ENCODE assay signal across 8 cellular contexts in genomic region chr7:77393261-77393660, GRCh38. TPM values are rescaled to one million over a fixed set of nuclear protein-coding genes. Genes with fewer than 3 reads are reported as not detected.
DNase-seq lines count a peak whose midpoint lies in the region; ATAC-seq and TF ChIP-seq lines count a peak whose summit lies in the region.

No MANE protein-coding gene starts in this region.

- no peak overlapping the region for H3K4me3 ChIP-seq in naive thymus-derived CD4-positive, alpha-beta T cell (ENCODE audit: low read length)
- H3K4me3 ChIP-seq in SJCRH30: no peak overlapping the region
- H3K4me3 ChIP-seq in tibial artery: no peak overlapping the region
- no peak overlapping the region for H3K4me3 ChIP-seq in neural progenitor cell

- no peaks in the 10 kb centered on the region for H4K20me1 ChIP-seq in neural progenitor cell (ENCODE audit: low read depth)

- POLR2A ChIA-PET in naive thymus-derived CD4-positive, alpha-beta T cell (lab: Charles Lee): no interaction called here

- no peaks in the 10 kb centered on the region for H3F3A ChIP-seq in neural progenitor cell (ENCODE audit: low read depth)

- no peak overlapping the region for H2AFZ ChIP-seq in neural progenitor cell (replicated peaks)

- H3K27me3 Mint-ChIP-seq in naive thymus-derived CD4-positive, alpha-beta T cell: no peaks in the 10 kb centered on the region
- no peaks in the 10 kb centered on the region for H3K27me3 Mint-ChIP-seq in neural progenitor cell (ENCODE audit: insufficient read depth, low read depth)

- H3K36me3 ChIP-seq in naive thymus-derived CD4-positive, alpha-beta T cell (ENCODE audit: control insufficient read depth in 2 of 3, insufficient read depth in 3 of 3, low read length in 3 of 3): peaks cover 0 to 14% (median 0%) of the 10 kb centered on the region in 3 experiments
- H3K36me3 ChIP-seq in SJCRH30 (no peaks in the 10 kb centered on the region), tibial artery (peaks cover 0 to 5% (median 0%) of the 10 kb centered on the region in 3 donors), neural progenitor cell (no peaks in the 10 kb centered on the region)

- no peaks in the 10 kb centered on the region for H3K79me2 ChIP-seq in neural progenitor cell (ENCODE audit: low read depth)

- no peaks in the 10 kb centered on the region for H3K27me3 ChIP-seq in naive thymus-derived CD4-positive, alpha-beta T cell (ENCODE audit: control insufficient read depth in 2 of 2, insufficient read depth in 2 of 2, low read length in 2 of 2)
- no peaks in the 10 kb centered on the region for H3K27me3 ChIP-seq in SJCRH30
- no peaks in the 10 kb centered on the region for H3K27me3 ChIP-seq in tibial artery
- H3K27me3 ChIP-seq in neural progenitor cell: no peaks in the 10 kb centered on the region

- H3K4me3 Mint-ChIP-seq in naive thymus-derived CD4-positive, alpha-beta T cell: peak overlapping the region in 1 of 10 donors; percentile 18
- no peak overlapping the region for H3K4me3 Mint-ChIP-seq in neural progenitor cell

- no peaks in the 10 kb centered on the region for H3K9me3 ChIP-seq in naive thymus-derived CD4-positive, alpha-beta T cell (ENCODE audit: control insufficient read depth in 2 of 3, low read length in 3 of 3)
- peaks cover 3% of the 10 kb centered on the region; the same call in 1 of the 2 replicates for H3K9me3 ChIP-seq in SJCRH30 (replicated peaks)
- H3K9me3 ChIP-seq in tibial artery: no peaks in the 10 kb centered on the region
- no peaks in the 10 kb centered on the region for H3K9me3 ChIP-seq in neural progenitor cell (ENCODE audit: low read depth)

- peaks cover 9 to 21% (median 17%) of the 10 kb centered on the region in 7 donors for H3K4me1 Mint-ChIP-seq in naive thymus-derived CD4-positive, alpha-beta T cell
- peaks cover 10% of the 10 kb centered on the region for H3K4me1 Mint-ChIP-seq in neural progenitor cell

- TF ChIP-seq CTCF in tibial artery (IDR thresholded peaks at IDR 0.05): no peak
- no peak for TF ChIP-seq CTCF in neural progenitor cell (IDR thresholded peaks at IDR 0.05)

- DNase-seq in RPMI7951 (ENCODE audit: low read depth) (peak; percentile 6), SJCRH30 (no peak), NCI-H187 (lab: John Stamatoyannopoulos, UW) (no peak), tibial artery (no peak), neural progenitor cell (ENCODE audit: low spot score) (no peak)
- DNase-seq in naive thymus-derived CD4-positive, alpha-beta T cell: peak in 1 of 9 donors; percentile 33

- H3K27ac ChIP-seq in naive thymus-derived CD4-positive, alpha-beta T cell (ENCODE audit: low read depth, low read length): no peak overlapping the region
- no peak overlapping the region for H3K27ac ChIP-seq in SJCRH30
- H3K27ac ChIP-seq in tibial artery: no peak overlapping the region
- no peak overlapping the region for H3K27ac ChIP-seq in neural progenitor cell

- H3K4me2 ChIP-seq in neural progenitor cell: no peak overlapping the region

- H3K36me3 Mint-ChIP-seq in naive thymus-derived CD4-positive, alpha-beta T cell: peaks cover 11 to 67% (median 52%) of the 10 kb centered on the region in 5 donors
- no peaks in the 10 kb centered on the region for H3K36me3 Mint-ChIP-seq in neural progenitor cell

- intact Hi-C loops in naive thymus-derived CD4-positive, alpha-beta T cell (cut with micrococcal nuclease): no loop called here
- intact Hi-C loops in tibial artery (cut with DNase I; ENCODE audit: low total_unique reads): no loop called here

- peaks cover 0 to 4% (median 0%) of the 10 kb centered on the region in 11 donors for H3K9me3 Mint-ChIP-seq in naive thymus-derived CD4-positive, alpha-beta T cell
- H3K9me3 Mint-ChIP-seq in neural progenitor cell: no peaks in the 10 kb centered on the region

- peak; percentile 95 for ATAC-seq in GM18858 (IDR thresholded peaks at IDR 0.05; ENCODE audit: unreplicated experiment)
- peak; percentile 92 for ATAC-seq in HG02642 (IDR thresholded peaks at IDR 0.05; ENCODE audit: poor library complexity, unreplicated experiment)
- ATAC-seq in naive thymus-derived CD4-positive, alpha-beta T cell: no peak

- CTCF ChIA-PET in naive thymus-derived CD4-positive, alpha-beta T cell (lab: Charles Lee): no interaction called here

- peaks cover 0 to 4% of the 10 kb centered on the region in 2 donors for H3K4me1 ChIP-seq in naive thymus-derived CD4-positive, alpha-beta T cell (ENCODE audit: control insufficient read depth in 2 of 2, insufficient read depth in 2 of 2, low read length in 2 of 2)
- H3K4me1 ChIP-seq in SJCRH30 (0 out of 2 replicates have a peak, but pooled peaks cover 2% of the 10 kb centered on the region), tibial artery (no peaks in the 10 kb centered on the region), neural progenitor cell (no peaks in the 10 kb centered on the region)

- H3K27ac Mint-ChIP-seq in naive thymus-derived CD4-positive, alpha-beta T cell: peak overlapping the region in 5 of 9 donors; percentile 1 to 57 (median 39)
- H3K27ac Mint-ChIP-seq in neural progenitor cell: no peak overlapping the region

- no peak overlapping the region for H3K9ac ChIP-seq in neural progenitor cell

RNA-seq across cellular contexts. Expression of gene GSAP, which starts 22.9 kb away (rescaled TPM):
- 4.3 and 7.4 TPM in 2 replicates for total RNA-seq in RPMI7951 (2014; rRNA removed; shearing (Covaris generic))
- total RNA-seq in naive thymus-derived CD4-positive, alpha-beta T cell: 10 to 100 TPM; 14.9 to 59.8 (median 29.2) TPM
- polyA plus RNA-seq in naive thymus-derived CD4-positive, alpha-beta T cell: 1 to 10 TPM; 6.6 to 7.3 TPM
- not detected in 2 replicates for total RNA-seq in SJCRH30 (2014; rRNA removed; shearing (Covaris generic))
- 2.0 and 2.6 TPM in 2 replicates for total RNA-seq in neural progenitor cell (ENCODE audit: low replicate concordance)
